In genomic region chr15:33699145-33699544, GRCh38 we compare ENCODE assay signal across 38 cellular contexts.
"Had no signal": no experiment of that assay in that cellular context is flagged by ENCODE, and none has a peak within 500 bp of the region (broad histone marks: within the 10 kb centered on the region; RNA-seq: fewer than 3 reads in every experiment).

No MANE protein-coding gene starts in this region.

- H3K9me3 ChIP-seq: adrenal gland, ascending aorta, body of pancreas, breast epithelium had no signal

- H3K4me1 ChIP-seq: adrenal gland, ascending aorta, body of pancreas, breast epithelium had no signal

- H3K36me3 ChIP-seq: adrenal gland, ascending aorta, brain microvascular endothelial cell, breast epithelium, cardiac muscle cell had no signal

- DNase-seq: activated effector memory CD4-positive, alpha-beta T cell treated with anti-CD3 and anti-CD28 coated beads, Interleukin-2, amount 50 U/mL, for 16 hours; activated effector memory CD4-positive, alpha-beta T cell treated with Interleukin-2 at 50 U/mL for 16 hours; activated gamma-delta T cell; activated gamma-delta T cell treated with Interleukin-2 at 50 U/mL for 16 hours; activated naive CD4-positive, alpha-beta T cell; activated naive CD4-positive, alpha-beta T cell treated with anti-CD3 and anti-CD28 coated beads for 36 hours; activated naive CD4-positive, alpha-beta T cell treated with anti-CD3 and anti-CD28 coated beads, Interleukin-2, amount 10 ng/mL, durations not matched to agents 7 days and 5 days; activated naive CD4-positive, alpha-beta T cell treated with anti-CD3 and anti-CD28 coated beads, Interleukin-2, amount 50 U/mL, for 16 hours; activated naive CD4-positive, alpha-beta T cell treated with Interleukin-2 at 50 U/mL for 16 hours; activated naive CD8-positive, alpha-beta T cell treated with anti-CD3 and anti-CD28 coated beads for 36 hours; activated naive CD8-positive, alpha-beta T cell treated with anti-CD3 and anti-CD28 coated beads, Interleukin-2, amount 10 ng/mL, durations not matched to agents 7 days and 5 days; activated naive CD8-positive, alpha-beta T cell treated with anti-CD3 and anti-CD28 coated beads, Interleukin-2, amount 50 U/mL, for 24 hours; activated T-cell treated with anti-CD3 and anti-CD28 coated beads for 4 hours; activated T-cell treated with anti-CD3 and anti-CD28 coated beads, Interleukin-2, amount 50 U/mL, for 1 hour; activated T-cell treated with anti-CD3 and anti-CD28 coated beads, Interleukin-2, amount 50 U/mL, for 24 hours; activated T-cell treated with anti-CD3 and anti-CD28 coated beads, Interleukin-2, amount 50 U/mL, for 4 hours; activated T-cell treated with anti-CD3 and anti-CD28 coated beads, Interleukin-2, amount 50 U/mL, for 48 hours; activated T-cell treated with anti-CD3 and anti-CD28 coated beads, Interleukin-2, amount 50 U/mL, for 72 hours; adrenal gland; amniotic stem cell; anterior cingulate cortex; aorta; body of pancreas; brain microvascular endothelial cell; caudate nucleus; central memory CD4-positive, alpha-beta T cell; cerebellar nuclear complex had no signal

- H3K4me3 Mint-ChIP-seq: activated naive CD4-positive, alpha-beta T cell treated with anti-CD3 and anti-CD28 coated beads for 36 hours; activated naive CD4-positive, alpha-beta T cell treated with anti-CD3 and anti-CD28 coated beads, Interleukin-2, amount 10 ng/mL, durations not matched to agents 7 days and 5 days; activated naive CD4-positive, alpha-beta T cell treated with anti-CD3 and anti-CD28 coated beads, Interleukin-2, amount 50 U/mL, for 24 hours; activated naive CD8-positive, alpha-beta T cell; activated naive CD8-positive, alpha-beta T cell treated with anti-CD3 and anti-CD28 coated beads for 36 hours; activated naive CD8-positive, alpha-beta T cell treated with anti-CD3 and anti-CD28 coated beads, Interleukin-2, amount 10 ng/mL, durations not matched to agents 7 days and 5 days; activated naive CD8-positive, alpha-beta T cell treated with anti-CD3 and anti-CD28 coated beads, Interleukin-2, amount 50 U/mL, for 24 hours; activated T-cell treated with anti-CD3 and anti-CD28 coated beads, Interleukin-2, amount 50 U/mL, for 24 hours; activated T-cell treated with anti-CD3 and anti-CD28 coated beads, Interleukin-2, amount 50 U/mL, for 4 hours; activated T-cell treated with anti-CD3 and anti-CD28 coated beads, Interleukin-2, amount 50 U/mL, for 72 hours; activated T-helper 1 cell treated with anti-CD3 and anti-CD28 coated beads, Interleukin-12 subunit alpha, Interleukin-12 subunit beta, Interleukin-2, Interleukin-4 antibody, amounts not matched to agents 30 ng/mL and 10 ng/mL and 1 ng/mL, durations not matched to agents 14 hours and 24 hours and 36 hours; activated T-helper 17 cell treated with anti-CD3 and anti-CD28 coated beads, Interleukin-2, amount 50 U/mL, for 72 hours; brain; central memory CD8-positive, alpha-beta T cell had no signal

- H3K9me3 Mint-ChIP-seq: activated naive CD4-positive, alpha-beta T cell treated with anti-CD3 and anti-CD28 coated beads for 36 hours; activated naive CD4-positive, alpha-beta T cell treated with anti-CD3 and anti-CD28 coated beads, Interleukin-2, amount 10 ng/mL, durations not matched to agents 7 days and 5 days; activated naive CD4-positive, alpha-beta T cell treated with anti-CD3 and anti-CD28 coated beads, Interleukin-2, amount 50 U/mL, for 24 hours; activated naive CD4-positive, alpha-beta T cell treated with anti-CD3 and anti-CD28 coated beads, Interleukin-2, amount 50 U/mL, for 72 hours; activated naive CD8-positive, alpha-beta T cell treated with anti-CD3 and anti-CD28 coated beads for 36 hours; activated naive CD8-positive, alpha-beta T cell treated with anti-CD3 and anti-CD28 coated beads, Interleukin-2, amount 10 ng/mL, durations not matched to agents 7 days and 5 days; activated naive CD8-positive, alpha-beta T cell treated with anti-CD3 and anti-CD28 coated beads, Interleukin-2, amount 50 U/mL, for 24 hours; activated T-cell treated with anti-CD3 and anti-CD28 coated beads, Interleukin-2, amount 50 U/mL, for 24 hours; activated T-cell treated with anti-CD3 and anti-CD28 coated beads, Interleukin-2, amount 50 U/mL, for 4 hours; activated T-cell treated with anti-CD3 and anti-CD28 coated beads, Interleukin-2, amount 50 U/mL, for 72 hours; activated T-helper 1 cell treated with anti-CD3 and anti-CD28 coated beads, Interleukin-12 subunit alpha, Interleukin-12 subunit beta, Interleukin-2, Interleukin-4 antibody, amounts not matched to agents 30 ng/mL and 10 ng/mL and 1 ng/mL, durations not matched to agents 14 hours and 24 hours and 36 hours; activated T-helper 17 cell treated with anti-CD3 and anti-CD28 coated beads, Interleukin-2, amount 50 U/mL, for 72 hours; activated T-helper 2 cell treated with anti-CD3 and anti-CD28 coated beads, Interferon-gamma antibody, Interleukin-2, Interleukin-4, amounts not matched to agents 10 μg/mL and 5 μg/mL and 100 μg/mL, durations not matched to agents 14 hours and 24 hours and 36 hours; brain; central memory CD8-positive, alpha-beta T cell had no signal

- H3K27ac ChIP-seq: adrenal gland, ascending aorta, body of pancreas, brain microvascular endothelial cell, breast epithelium, cardiac muscle cell had no signal

- H3K4me1 Mint-ChIP-seq: activated naive CD4-positive, alpha-beta T cell treated with anti-CD3 and anti-CD28 coated beads, Interleukin-2, amount 10 ng/mL, durations not matched to agents 7 days and 5 days; activated naive CD4-positive, alpha-beta T cell treated with anti-CD3 and anti-CD28 coated beads, Interleukin-2, amount 50 U/mL, for 24 hours; activated naive CD8-positive, alpha-beta T cell treated with anti-CD3 and anti-CD28 coated beads, Interleukin-2, amount 10 ng/mL, durations not matched to agents 7 days and 5 days; activated naive CD8-positive, alpha-beta T cell treated with anti-CD3 and anti-CD28 coated beads, Interleukin-2, amount 50 U/mL, for 24 hours; activated T-helper 17 cell treated with anti-CD3 and anti-CD28 coated beads, Interleukin-2, amount 50 U/mL, for 72 hours; central memory CD8-positive, alpha-beta T cell had no signal

- H3K4me3 ChIP-seq: adrenal gland, ascending aorta, body of pancreas, breast epithelium, cardiac muscle cell had no signal

- H3K27ac Mint-ChIP-seq: activated naive CD4-positive, alpha-beta T cell treated with anti-CD3 and anti-CD28 coated beads for 36 hours; activated naive CD4-positive, alpha-beta T cell treated with anti-CD3 and anti-CD28 coated beads, Interleukin-2, amount 10 ng/mL, durations not matched to agents 7 days and 5 days; activated naive CD4-positive, alpha-beta T cell treated with anti-CD3 and anti-CD28 coated beads, Interleukin-2, amount 50 U/mL, for 24 hours; activated naive CD4-positive, alpha-beta T cell treated with anti-CD3 and anti-CD28 coated beads, Interleukin-2, amount 50 U/mL, for 72 hours; activated naive CD8-positive, alpha-beta T cell; activated naive CD8-positive, alpha-beta T cell treated with anti-CD3 and anti-CD28 coated beads for 36 hours; activated naive CD8-positive, alpha-beta T cell treated with anti-CD3 and anti-CD28 coated beads, Interleukin-2, amount 10 ng/mL, durations not matched to agents 7 days and 5 days; activated naive CD8-positive, alpha-beta T cell treated with anti-CD3 and anti-CD28 coated beads, Interleukin-2, amount 50 U/mL, for 24 hours; activated T-cell treated with anti-CD3 and anti-CD28 coated beads, Interleukin-2, amount 50 U/mL, for 24 hours; activated T-cell treated with anti-CD3 and anti-CD28 coated beads, Interleukin-2, amount 50 U/mL, for 72 hours; activated T-helper 1 cell treated with anti-CD3 and anti-CD28 coated beads, Interleukin-12 subunit alpha, Interleukin-12 subunit beta, Interleukin-2, Interleukin-4 antibody, amounts not matched to agents 30 ng/mL and 10 ng/mL and 1 ng/mL, durations not matched to agents 14 hours and 24 hours and 36 hours; activated T-helper 17 cell treated with anti-CD3 and anti-CD28 coated beads, Interleukin-2, amount 50 U/mL, for 72 hours; activated T-helper 2 cell treated with anti-CD3 and anti-CD28 coated beads, Interferon-gamma antibody, Interleukin-2, Interleukin-4, amounts not matched to agents 10 μg/mL and 5 μg/mL and 100 μg/mL, durations not matched to agents 14 hours and 24 hours and 36 hours; brain had no signal

- H3K27me3 ChIP-seq: adrenal gland, ascending aorta, body of pancreas, breast epithelium, cardiac muscle cell had no signal

- ATAC-seq: activated naive CD4-positive, alpha-beta T cell treated with anti-CD3 and anti-CD28 coated beads, Interleukin-2, amount 50 U/mL, for 72 hours; activated naive CD8-positive, alpha-beta T cell treated with anti-CD3 and anti-CD28 coated beads, Interleukin-2, amount 50 U/mL, for 24 hours; activated T-cell treated with anti-CD3 and anti-CD28 coated beads, Interleukin-2, amount 50 U/mL, for 4 hours; activated T-cell treated with anti-CD3 and anti-CD28 coated beads, Interleukin-2, amount 50 U/mL, for 72 hours; activated T-helper 17 cell treated with anti-CD3 and anti-CD28 coated beads, Interleukin-2, amount 50 U/mL, for 72 hours; body of pancreas had no signal

- H3K27me3 Mint-ChIP-seq: activated naive CD4-positive, alpha-beta T cell treated with anti-CD3 and anti-CD28 coated beads, Interleukin-2, amount 50 U/mL, for 24 hours; activated naive CD8-positive, alpha-beta T cell; activated naive CD8-positive, alpha-beta T cell treated with anti-CD3 and anti-CD28 coated beads, Interleukin-2, amount 10 ng/mL, durations not matched to agents 7 days and 5 days had no signal
